ENCODE assay signal across 27 cellular contexts in genomic region chr11:1597981-1598380, GRCh38. TPM values are rescaled to one million over a fixed set of nuclear protein-coding genes. Genes with fewer than 3 reads are reported as not detected.
"Had no signal": no experiment of that assay in that cellular context is flagged by ENCODE, and none has a peak within 500 bp of the region (broad histone marks: within the 10 kb centered on the region; RNA-seq: fewer than 3 reads in every experiment).

A gene with protein sequence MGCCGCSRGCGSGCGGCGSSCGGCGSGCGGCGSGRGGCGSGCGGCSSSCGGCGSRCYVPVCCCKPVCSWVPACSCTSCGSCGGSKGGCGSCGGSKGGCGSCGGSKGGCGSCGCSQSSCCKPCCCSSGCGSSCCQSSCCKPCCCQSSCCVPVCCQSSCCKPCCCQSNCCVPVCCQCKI (minus strand): TSS chr11:1598294. CDS start chr11:1598250, 44 bp downstream.

- H3K27ac Mint-ChIP-seq: activated CD4-positive, alpha-beta T cell treated with anti-CD3 and anti-CD28 coated beads for 36 hours; activated naive CD4-positive, alpha-beta T cell treated with anti-CD3 and anti-CD28 coated beads for 36 hours; activated T-helper 1 cell treated with anti-CD3 and anti-CD28 coated beads, Interleukin-12 subunit alpha, Interleukin-12 subunit beta, Interleukin-2, Interleukin-4 antibody, amounts not matched to agents 30 ng/mL and 10 ng/mL and 1 ng/mL, durations not matched to agents 14 hours and 24 hours and 36 hours; natural killer cell; neural progenitor cell; stimulated activated memory B cell treated with anti-CD40 and anti-IgM and Interleukin-4, amounts not matched to agents 10 μg/mL and 1 μg/mL and 100 μg/mL, for 72 hours; T-helper 2 cell treated with Interferon-gamma antibody and Interleukin-4, amounts not matched to agents 5 μg/mL and 100 μg/mL, for 36 hours; type B pancreatic cell had no signal

- H3K4me3 ChIP-seq: lower lobe of right lung, neural progenitor cell, uterus had no signal

- H3K36me3 Mint-ChIP-seq: natural killer cell, neural progenitor cell, type B pancreatic cell had no signal

- H3K9me3 ChIP-seq: lower lobe of right lung, uterus had no signal

- ATAC-seq: activated CD4-positive, alpha-beta T cell treated with anti-CD3 and anti-CD28 coated beads for 36 hours; left lobe of liver; lower lobe of right lung; natural killer cell; right cardiac atrium; stimulated activated memory B cell treated with anti-CD40 and anti-IgM and Interleukin-4, amounts not matched to agents 10 μg/mL and 1 μg/mL and 100 μg/mL, for 72 hours; stimulated activated naive CD8-positive, alpha-beta T cell treated with anti-CD3 and anti-CD28 coated beads, Interleukin-15, amount 100 ng/mL, for 72 hours had no signal

- H3K4me3 Mint-ChIP-seq: activated CD4-positive, alpha-beta T cell treated with anti-CD3 and anti-CD28 coated beads for 36 hours; activated naive CD4-positive, alpha-beta T cell treated with anti-CD3 and anti-CD28 coated beads for 36 hours; activated T-helper 1 cell treated with anti-CD3 and anti-CD28 coated beads, Interleukin-12 subunit alpha, Interleukin-12 subunit beta, Interleukin-2, Interleukin-4 antibody, amounts not matched to agents 30 ng/mL and 10 ng/mL and 1 ng/mL, durations not matched to agents 14 hours and 24 hours and 36 hours; natural killer cell; neural progenitor cell; stimulated activated memory B cell treated with anti-CD40 and anti-IgM and Interleukin-4, amounts not matched to agents 10 μg/mL and 1 μg/mL and 100 μg/mL, for 72 hours; stimulated activated naive CD8-positive, alpha-beta T cell treated with anti-CD3 and anti-CD28 coated beads, Interleukin-15, amount 100 ng/mL, for 72 hours; T-helper 2 cell treated with Interferon-gamma antibody and Interleukin-4, amounts not matched to agents 5 μg/mL and 100 μg/mL, for 36 hours; type B pancreatic cell had no signal

- H3K36me3 ChIP-seq: lower lobe of right lung, neural progenitor cell, uterus had no signal

- H3K4me1 ChIP-seq: lower lobe of right lung, neural progenitor cell, uterus had no signal

- H3K9ac ChIP-seq: neural progenitor cell had no signal

- H3K9me3 Mint-ChIP-seq: activated naive CD4-positive, alpha-beta T cell treated with anti-CD3 and anti-CD28 coated beads for 36 hours; activated T-helper 1 cell treated with anti-CD3 and anti-CD28 coated beads, Interleukin-12 subunit alpha, Interleukin-12 subunit beta, Interleukin-2, Interleukin-4 antibody, amounts not matched to agents 30 ng/mL and 10 ng/mL and 1 ng/mL, durations not matched to agents 14 hours and 24 hours and 36 hours; natural killer cell; stimulated activated memory B cell treated with anti-CD40 and anti-IgM and Interleukin-4, amounts not matched to agents 10 μg/mL and 1 μg/mL and 100 μg/mL, for 72 hours; stimulated activated naive CD8-positive, alpha-beta T cell treated with anti-CD3 and anti-CD28 coated beads, Interleukin-15, amount 100 ng/mL, for 72 hours; T-helper 2 cell treated with Interferon-gamma antibody and Interleukin-4, amounts not matched to agents 5 μg/mL and 100 μg/mL, for 36 hours; type B pancreatic cell had no signal

- DNase-seq: activated CD4-positive, alpha-beta T cell treated with anti-CD3 and anti-CD28 coated beads for 36 hours; activated CD4-positive, CD25-positive, alpha-beta regulatory T cell; activated CD8-positive, alpha-beta memory T cell treated with anti-CD3 and anti-CD28 coated beads for 24 hours; activated effector memory CD4-positive, alpha-beta T cell treated with anti-CD3 and anti-CD28 coated beads, Interleukin-2, amount 50 U/mL, for 16 hours; activated naive CD4-positive, alpha-beta T cell treated with anti-CD3 and anti-CD28 coated beads for 36 hours; amygdala; central memory CD4-positive, alpha-beta T cell; foreskin fibroblast; hippocampal formation; kidney glomerular epithelial cell; lower lobe of right lung; mesendoderm; natural killer cell; right cardiac atrium; stimulated activated CD4-positive, alpha-beta T cell treated with anti-CD3 and anti-CD28 coated beads, Interleukin-2, amount 100 ng/mL, for 48 hours; stimulated activated naive CD8-positive, alpha-beta T cell treated with anti-CD3 and anti-CD28 coated beads, Interleukin-15, amount 100 ng/mL, for 72 hours; T-helper 1 cell; uterus had no signal

- H3K27ac ChIP-seq: lower lobe of right lung, neural progenitor cell, uterus had no signal

RNA-seq across cellular contexts. Expression of the gene that starts here (rescaled TPM):
- total RNA-seq: activated CD4-positive, alpha-beta T cell treated with anti-CD3 and anti-CD28 coated beads for 36 hours; activated naive CD4-positive, alpha-beta T cell treated with anti-CD3 and anti-CD28 coated beads for 36 hours; activated T-helper 1 cell treated with anti-CD3 and anti-CD28 coated beads, Interleukin-12 subunit alpha, Interleukin-12 subunit beta, Interleukin-2, Interleukin-4 antibody, amounts not matched to agents 30 ng/mL and 10 ng/mL and 1 ng/mL, durations not matched to agents 14 hours and 24 hours and 36 hours; esophagus mucosa; left lobe of liver; lower lobe of right lung; mononuclear cell; natural killer cell; omental fat pad; right cardiac atrium; uterus had no signal
- polyA plus RNA-seq: right cardiac atrium had no signal
